Comparison of ENCODE assay signal across 1 cellular context in the genomic region with DNA sequence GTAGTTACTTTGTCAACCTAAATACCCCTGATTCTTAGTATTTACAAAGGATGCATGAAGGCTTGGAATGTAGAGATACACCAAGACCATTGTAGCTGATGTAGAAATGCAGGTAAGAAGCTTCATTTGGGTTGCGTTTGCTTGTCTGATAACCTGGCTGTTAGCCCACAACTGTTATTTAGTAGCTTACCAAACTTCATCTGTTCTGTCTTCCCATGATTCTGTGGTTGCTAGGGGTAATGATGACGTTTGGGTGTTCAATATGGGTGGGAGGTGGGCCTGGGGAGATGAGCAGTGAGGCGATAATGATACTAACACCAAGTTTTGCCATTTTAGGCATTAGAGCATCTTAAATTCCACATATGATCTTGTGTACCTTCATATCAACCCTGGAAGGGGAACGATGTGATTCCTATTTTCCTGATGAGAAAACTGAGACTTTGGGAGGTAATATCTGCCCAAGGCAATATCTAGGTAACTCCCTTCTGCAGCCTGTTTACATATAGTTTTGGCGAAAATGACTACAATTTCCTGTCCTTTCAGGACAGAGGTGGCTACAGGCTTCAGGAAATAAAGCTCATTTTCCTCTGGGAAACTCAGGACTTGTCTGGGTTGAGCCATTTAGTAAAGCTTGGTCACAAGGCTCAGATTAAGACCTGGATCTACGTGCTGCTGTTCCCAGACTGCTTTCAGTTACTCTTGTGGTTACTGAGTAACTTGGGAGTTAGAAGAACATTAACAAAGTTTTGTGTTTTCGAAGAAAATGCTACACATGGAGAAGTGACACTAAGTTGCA.
TF ChIP-seq lines count a peak whose summit lies in the region.

No MANE protein-coding gene starts in this region.

TF ChIP-seq in GM12878, 131 proteins besides CTCF, POLR2A, EP300 and RAD21:
- TF ChIP-seq IKZF2 (IDR thresholded peaks at IDR 0.05) (peak; percentile 42 to 44; a peak in 2 of 4 replicates), RUNX3 (IDR thresholded peaks at IDR 0.05; ENCODE audit: low read length) (peak; percentile 32; the same call in 1 of the 2 replicates), IKZF1 (conservative IDR thresholded peaks at IDR 0.05) (peak; percentile 33; the same call in 1 of the 2 replicates)
- TF ChIP-seq, protein P1, sequence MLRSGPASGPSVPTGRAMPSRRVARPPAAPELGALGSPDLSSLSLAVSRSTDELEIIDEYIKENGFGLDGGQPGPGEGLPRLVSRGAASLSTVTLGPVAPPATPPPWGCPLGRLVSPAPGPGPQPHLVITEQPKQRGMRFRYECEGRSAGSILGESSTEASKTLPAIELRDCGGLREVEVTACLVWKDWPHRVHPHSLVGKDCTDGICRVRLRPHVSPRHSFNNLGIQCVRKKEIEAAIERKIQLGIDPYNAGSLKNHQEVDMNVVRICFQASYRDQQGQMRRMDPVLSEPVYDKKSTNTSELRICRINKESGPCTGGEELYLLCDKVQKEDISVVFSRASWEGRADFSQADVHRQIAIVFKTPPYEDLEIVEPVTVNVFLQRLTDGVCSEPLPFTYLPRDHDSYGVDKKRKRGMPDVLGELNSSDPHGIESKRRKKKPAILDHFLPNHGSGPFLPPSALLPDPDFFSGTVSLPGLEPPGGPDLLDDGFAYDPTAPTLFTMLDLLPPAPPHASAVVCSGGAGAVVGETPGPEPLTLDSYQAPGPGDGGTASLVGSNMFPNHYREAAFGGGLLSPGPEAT (IDR thresholded peaks at IDR 0.05; ENCODE audit: low read depth), result 0 out of 2 replicates have a peak, but pooled peaks have one; percentile 29
- TF ChIP-seq, protein P2, sequence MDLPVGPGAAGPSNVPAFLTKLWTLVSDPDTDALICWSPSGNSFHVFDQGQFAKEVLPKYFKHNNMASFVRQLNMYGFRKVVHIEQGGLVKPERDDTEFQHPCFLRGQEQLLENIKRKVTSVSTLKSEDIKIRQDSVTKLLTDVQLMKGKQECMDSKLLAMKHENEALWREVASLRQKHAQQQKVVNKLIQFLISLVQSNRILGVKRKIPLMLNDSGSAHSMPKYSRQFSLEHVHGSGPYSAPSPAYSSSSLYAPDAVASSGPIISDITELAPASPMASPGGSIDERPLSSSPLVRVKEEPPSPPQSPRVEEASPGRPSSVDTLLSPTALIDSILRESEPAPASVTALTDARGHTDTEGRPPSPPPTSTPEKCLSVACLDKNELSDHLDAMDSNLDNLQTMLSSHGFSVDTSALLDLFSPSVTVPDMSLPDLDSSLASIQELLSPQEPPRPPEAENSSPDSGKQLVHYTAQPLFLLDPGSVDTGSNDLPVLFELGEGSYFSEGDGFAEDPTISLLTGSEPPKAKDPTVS (IDR thresholded peaks at IDR 0.05; ENCODE audit: low read depth, low read length), result no peak
- TF ChIP-seq, protein P3, sequence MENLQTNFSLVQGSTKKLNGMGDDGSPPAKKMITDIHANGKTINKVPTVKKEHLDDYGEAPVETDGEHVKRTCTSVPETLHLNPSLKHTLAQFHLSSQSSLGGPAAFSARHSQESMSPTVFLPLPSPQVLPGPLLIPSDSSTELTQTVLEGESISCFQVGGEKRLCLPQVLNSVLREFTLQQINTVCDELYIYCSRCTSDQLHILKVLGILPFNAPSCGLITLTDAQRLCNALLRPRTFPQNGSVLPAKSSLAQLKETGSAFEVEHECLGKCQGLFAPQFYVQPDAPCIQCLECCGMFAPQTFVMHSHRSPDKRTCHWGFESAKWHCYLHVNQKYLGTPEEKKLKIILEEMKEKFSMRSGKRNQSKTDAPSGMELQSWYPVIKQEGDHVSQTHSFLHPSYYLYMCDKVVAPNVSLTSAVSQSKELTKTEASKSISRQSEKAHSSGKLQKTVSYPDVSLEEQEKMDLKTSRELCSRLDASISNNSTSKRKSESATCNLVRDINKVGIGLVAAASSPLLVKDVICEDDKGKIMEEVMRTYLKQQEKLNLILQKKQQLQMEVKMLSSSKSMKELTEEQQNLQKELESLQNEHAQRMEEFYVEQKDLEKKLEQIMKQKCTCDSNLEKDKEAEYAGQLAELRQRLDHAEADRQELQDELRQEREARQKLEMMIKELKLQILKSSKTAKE (IDR thresholded peaks at IDR 0.05; ENCODE audit: low read depth, poor library complexity, severe bottlenecking), result no peak
TF ChIP-seq in GM12878: peak in this region for 4.
